In the genomic region with DNA sequence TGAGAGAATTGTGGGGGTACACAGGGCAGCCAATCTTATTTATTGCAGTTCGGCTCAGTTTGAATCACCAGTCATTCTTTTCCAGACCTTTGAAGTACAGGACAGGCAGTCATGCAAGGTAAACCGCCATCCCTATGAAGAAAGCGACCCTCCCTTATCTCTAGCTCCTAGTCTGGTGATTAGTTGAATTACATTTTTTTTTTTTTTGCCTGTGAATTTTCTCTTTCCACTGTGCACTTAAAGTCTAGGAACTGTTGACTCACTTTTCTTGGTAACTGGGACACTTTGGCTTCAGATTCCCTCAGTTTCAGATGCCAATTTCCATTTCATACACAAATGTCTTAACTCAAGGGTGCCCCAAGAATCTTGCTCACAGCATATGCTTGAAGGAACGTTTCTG, we compare ENCODE assay signal across 2 cellular contexts.
TF ChIP-seq lines count a peak whose summit lies in the region.

No MANE protein-coding gene starts in this region.

TF ChIP-seq in HepG2, 621 proteins besides CTCF, POLR2A, EP300 and RAD21 (continued from another document):
- TF ChIP-seq, protein P1, sequence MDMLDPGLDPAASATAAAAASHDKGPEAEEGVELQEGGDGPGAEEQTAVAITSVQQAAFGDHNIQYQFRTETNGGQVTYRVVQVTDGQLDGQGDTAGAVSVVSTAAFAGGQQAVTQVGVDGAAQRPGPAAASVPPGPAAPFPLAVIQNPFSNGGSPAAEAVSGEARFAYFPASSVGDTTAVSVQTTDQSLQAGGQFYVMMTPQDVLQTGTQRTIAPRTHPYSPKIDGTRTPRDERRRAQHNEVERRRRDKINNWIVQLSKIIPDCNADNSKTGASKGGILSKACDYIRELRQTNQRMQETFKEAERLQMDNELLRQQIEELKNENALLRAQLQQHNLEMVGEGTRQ (IDR thresholded peaks at IDR 0.05; ENCODE audit: low read depth, low read length): no peak
- TF ChIP-seq, protein P1 (CRISPR knock-in tag; IDR thresholded peaks at IDR 0.05; ENCODE audit: borderline replicate concordance): no peak
- no peak for TF ChIP-seq REL (CRISPR knock-in tag; conservative IDR thresholded peaks at IDR 0.05)

TF ChIP-seq in K562, 482 proteins besides CTCF, POLR2A, EP300 and RAD21:
- TF ChIP-seq, protein P2, sequence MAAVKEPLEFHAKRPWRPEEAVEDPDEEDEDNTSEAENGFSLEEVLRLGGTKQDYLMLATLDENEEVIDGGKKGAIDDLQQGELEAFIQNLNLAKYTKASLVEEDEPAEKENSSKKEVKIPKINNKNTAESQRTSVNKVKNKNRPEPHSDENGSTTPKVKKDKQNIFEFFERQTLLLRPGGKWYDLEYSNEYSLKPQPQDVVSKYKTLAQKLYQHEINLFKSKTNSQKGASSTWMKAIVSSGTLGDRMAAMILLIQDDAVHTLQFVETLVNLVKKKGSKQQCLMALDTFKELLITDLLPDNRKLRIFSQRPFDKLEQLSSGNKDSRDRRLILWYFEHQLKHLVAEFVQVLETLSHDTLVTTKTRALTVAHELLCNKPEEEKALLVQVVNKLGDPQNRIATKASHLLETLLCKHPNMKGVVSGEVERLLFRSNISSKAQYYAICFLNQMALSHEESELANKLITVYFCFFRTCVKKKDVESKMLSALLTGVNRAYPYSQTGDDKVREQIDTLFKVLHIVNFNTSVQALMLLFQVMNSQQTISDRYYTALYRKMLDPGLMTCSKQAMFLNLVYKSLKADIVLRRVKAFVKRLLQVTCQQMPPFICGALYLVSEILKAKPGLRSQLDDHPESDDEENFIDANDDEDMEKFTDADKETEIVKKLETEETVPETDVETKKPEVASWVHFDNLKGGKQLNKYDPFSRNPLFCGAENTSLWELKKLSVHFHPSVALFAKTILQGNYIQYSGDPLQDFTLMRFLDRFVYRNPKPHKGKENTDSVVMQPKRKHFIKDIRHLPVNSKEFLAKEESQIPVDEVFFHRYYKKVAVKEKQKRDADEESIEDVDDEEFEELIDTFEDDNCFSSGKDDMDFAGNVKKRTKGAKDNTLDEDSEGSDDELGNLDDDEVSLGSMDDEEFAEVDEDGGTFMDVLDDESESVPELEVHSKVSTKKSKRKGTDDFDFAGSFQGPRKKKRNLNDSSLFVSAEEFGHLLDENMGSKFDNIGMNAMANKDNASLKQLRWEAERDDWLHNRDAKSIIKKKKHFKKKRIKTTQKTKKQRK (IDR thresholded peaks at IDR 0.05; ENCODE audit: borderline replicate concordance, low read depth, low read length): no peak
- no peak for TF ChIP-seq POLR3A (IDR thresholded peaks at IDR 0.05; ENCODE audit: borderline replicate concordance, extremely low read depth, insufficient read depth, insufficient read length)
- 0 out of 2 replicates have a peak, but pooled peaks have one; percentile 34 for TF ChIP-seq SMARCA4 (IDR thresholded peaks at IDR 0.05)
- TF ChIP-seq ZNF384 (IDR thresholded peaks at IDR 0.05; ENCODE audit: low read depth, low read length): peak; percentile 81
- TF ChIP-seq FOSL1 (tag; conservative IDR thresholded peaks at IDR 0.05): peak; percentile 45; the same call in 1 of the 2 replicates
- TF ChIP-seq MYNN (IDR thresholded peaks at IDR 0.05): no peak
- TF ChIP-seq MYNN (CRISPR knock-in tag; IDR thresholded peaks at IDR 0.05): no peak
- no peak for TF ChIP-seq BACH1 (tag; IDR thresholded peaks at IDR 0.05)
- no peak for TF ChIP-seq FOS (IDR thresholded peaks at IDR 0.05; ENCODE audit: extremely low read depth, insufficient read length)
- TF ChIP-seq KHSRP (IDR thresholded peaks at IDR 0.05): no peak
- TF ChIP-seq DPF2 (IDR thresholded peaks at IDR 0.05): peak; percentile 42; the same call in 1 of the 2 replicates
- TF ChIP-seq, protein P3, sequence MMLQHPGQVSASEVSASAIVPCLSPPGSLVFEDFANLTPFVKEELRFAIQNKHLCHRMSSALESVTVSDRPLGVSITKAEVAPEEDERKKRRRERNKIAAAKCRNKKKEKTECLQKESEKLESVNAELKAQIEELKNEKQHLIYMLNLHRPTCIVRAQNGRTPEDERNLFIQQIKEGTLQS (IDR thresholded peaks at IDR 0.05): peak; percentile 23; the same call in 1 of the 2 replicates
- TF ChIP-seq, protein P3 (CRISPR knock-in tag; conservative IDR thresholded peaks at IDR 0.05): no peak
- TF ChIP-seq TAL1 (IDR thresholded peaks at IDR 0.05): no peak
- TF ChIP-seq ARID1B (IDR thresholded peaks at IDR 0.05): peak; percentile 35; the same call in 1 of the 2 replicates
- TF ChIP-seq, protein P4, sequence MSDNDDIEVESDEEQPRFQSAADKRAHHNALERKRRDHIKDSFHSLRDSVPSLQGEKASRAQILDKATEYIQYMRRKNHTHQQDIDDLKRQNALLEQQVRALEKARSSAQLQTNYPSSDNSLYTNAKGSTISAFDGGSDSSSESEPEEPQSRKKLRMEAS (CRISPR knock-in tag; IDR thresholded peaks at IDR 0.05): no peak
- TF ChIP-seq SMAD2 (IDR thresholded peaks at IDR 0.05; ENCODE audit: low read depth, low read length): no peak
- TF ChIP-seq RNF2 (IDR thresholded peaks at IDR 0.05): no peak
- no peak for TF ChIP-seq CEBPB (tag; IDR thresholded peaks at IDR 0.05)
- TF ChIP-seq SRSF7 (optimal IDR thresholded peaks at IDR 0.05; ENCODE audit: low read depth, low read length): no peak
- no peak for TF ChIP-seq TGIF2 (CRISPR knock-in tag; IDR thresholded peaks at IDR 0.05)
- TF ChIP-seq, protein P5, sequence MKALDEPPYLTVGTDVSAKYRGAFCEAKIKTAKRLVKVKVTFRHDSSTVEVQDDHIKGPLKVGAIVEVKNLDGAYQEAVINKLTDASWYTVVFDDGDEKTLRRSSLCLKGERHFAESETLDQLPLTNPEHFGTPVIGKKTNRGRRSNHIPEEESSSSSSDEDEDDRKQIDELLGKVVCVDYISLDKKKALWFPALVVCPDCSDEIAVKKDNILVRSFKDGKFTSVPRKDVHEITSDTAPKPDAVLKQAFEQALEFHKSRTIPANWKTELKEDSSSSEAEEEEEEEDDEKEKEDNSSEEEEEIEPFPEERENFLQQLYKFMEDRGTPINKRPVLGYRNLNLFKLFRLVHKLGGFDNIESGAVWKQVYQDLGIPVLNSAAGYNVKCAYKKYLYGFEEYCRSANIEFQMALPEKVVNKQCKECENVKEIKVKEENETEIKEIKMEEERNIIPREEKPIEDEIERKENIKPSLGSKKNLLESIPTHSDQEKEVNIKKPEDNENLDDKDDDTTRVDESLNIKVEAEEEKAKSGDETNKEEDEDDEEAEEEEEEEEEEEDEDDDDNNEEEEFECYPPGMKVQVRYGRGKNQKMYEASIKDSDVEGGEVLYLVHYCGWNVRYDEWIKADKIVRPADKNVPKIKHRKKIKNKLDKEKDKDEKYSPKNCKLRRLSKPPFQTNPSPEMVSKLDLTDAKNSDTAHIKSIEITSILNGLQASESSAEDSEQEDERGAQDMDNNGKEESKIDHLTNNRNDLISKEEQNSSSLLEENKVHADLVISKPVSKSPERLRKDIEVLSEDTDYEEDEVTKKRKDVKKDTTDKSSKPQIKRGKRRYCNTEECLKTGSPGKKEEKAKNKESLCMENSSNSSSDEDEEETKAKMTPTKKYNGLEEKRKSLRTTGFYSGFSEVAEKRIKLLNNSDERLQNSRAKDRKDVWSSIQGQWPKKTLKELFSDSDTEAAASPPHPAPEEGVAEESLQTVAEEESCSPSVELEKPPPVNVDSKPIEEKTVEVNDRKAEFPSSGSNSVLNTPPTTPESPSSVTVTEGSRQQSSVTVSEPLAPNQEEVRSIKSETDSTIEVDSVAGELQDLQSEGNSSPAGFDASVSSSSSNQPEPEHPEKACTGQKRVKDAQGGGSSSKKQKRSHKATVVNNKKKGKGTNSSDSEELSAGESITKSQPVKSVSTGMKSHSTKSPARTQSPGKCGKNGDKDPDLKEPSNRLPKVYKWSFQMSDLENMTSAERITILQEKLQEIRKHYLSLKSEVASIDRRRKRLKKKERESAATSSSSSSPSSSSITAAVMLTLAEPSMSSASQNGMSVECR (CRISPR knock-in tag; IDR thresholded peaks at IDR 0.05): no peak
- peak; percentile 32; the same call in 1 of the 2 replicates for TF ChIP-seq JUND (IDR thresholded peaks at IDR 0.05; ENCODE audit: borderline replicate concordance, low read depth, low read length)
- no peak for TF ChIP-seq JUND (tag; IDR thresholded peaks at IDR 0.05; ENCODE audit: borderline replicate concordance, low read depth, low read length)
- TF ChIP-seq DDX20 (tag; IDR thresholded peaks at IDR 0.05; ENCODE audit: low read depth): 0 out of 2 replicates have a peak, but pooled peaks have one; percentile 44
- no peak for TF ChIP-seq RBM39 (optimal IDR thresholded peaks at IDR 0.05; ENCODE audit: low read depth, low read length)
- TF ChIP-seq TCF3 (CRISPR knock-in tag; IDR thresholded peaks at IDR 0.05): no peak
- peak; percentile 94 for TF ChIP-seq ZNF12 (CRISPR knock-in tag; IDR thresholded peaks at IDR 0.05)
- no peak for TF ChIP-seq NRF1 (conservative IDR thresholded peaks at IDR 0.05 in 1 of 2, IDR thresholded peaks at IDR 0.05 in 1 of 2)
- TF ChIP-seq ZNF551 (CRISPR knock-in tag; IDR thresholded peaks at IDR 0.05): no peak
- no peak for TF ChIP-seq NCOR1 (IDR thresholded peaks at IDR 0.05)
TF ChIP-seq in K562: peak in this region for 9.
